ENCODE assay signal across 1 cellular context in the genomic region with DNA sequence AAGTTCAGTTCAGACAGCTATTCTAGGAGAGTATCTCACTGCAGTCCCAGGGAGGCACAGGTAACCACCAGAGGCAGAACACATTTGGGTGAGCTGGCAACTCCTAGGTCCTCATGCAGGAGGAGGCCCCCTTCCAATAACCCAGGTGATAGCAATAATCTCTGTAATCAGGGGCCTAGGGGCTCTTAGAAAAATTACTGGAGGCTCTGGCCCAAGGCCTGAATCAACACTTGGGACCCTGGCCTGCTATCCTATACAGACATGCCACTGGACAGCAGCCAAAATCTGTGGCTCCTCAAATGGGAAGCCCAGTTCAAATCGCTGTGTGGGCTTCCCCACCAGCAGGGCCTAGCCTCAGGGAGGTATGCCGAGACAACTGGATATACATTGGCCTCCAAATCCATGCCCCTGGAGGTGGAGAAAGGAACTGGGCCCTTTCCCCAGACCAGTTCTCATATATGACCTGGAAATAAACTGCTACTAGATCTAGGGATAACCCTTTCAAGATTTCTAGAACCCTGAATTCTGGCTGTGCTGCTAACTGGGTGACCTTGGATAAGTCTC.
TF ChIP-seq lines count a peak whose summit lies in the region.

No MANE protein-coding gene starts in this region.

TF ChIP-seq in endothelial cell of umbilical vein, 7 proteins besides CTCF, POLR2A, EP300 and RAD21:
- TF ChIP-seq FOS (IDR thresholded peaks at IDR 0.05; ENCODE audit: borderline replicate concordance, insufficient read depth, low read length) (no peak), GATA2 (IDR thresholded peaks at IDR 0.05; ENCODE audit: insufficient read depth, insufficient read length, low read depth, low read length) (no peak), EZH2 (IDR thresholded peaks at IDR 0.05; ENCODE audit: borderline replicate concordance, low read depth, low read length, severe bottlenecking) (no peak), JUN (IDR thresholded peaks at IDR 0.05; ENCODE audit: borderline replicate concordance, insufficient read depth, insufficient read length, low read depth) (no peak), MYC (IDR thresholded peaks at IDR 0.05; ENCODE audit: low read depth, low read length) (no peak), POLR2AphosphoS5 (IDR thresholded peaks at IDR 0.05; ENCODE audit: insufficient read depth, low read depth, low read length) (no peak)
- TF ChIP-seq, protein P1, sequence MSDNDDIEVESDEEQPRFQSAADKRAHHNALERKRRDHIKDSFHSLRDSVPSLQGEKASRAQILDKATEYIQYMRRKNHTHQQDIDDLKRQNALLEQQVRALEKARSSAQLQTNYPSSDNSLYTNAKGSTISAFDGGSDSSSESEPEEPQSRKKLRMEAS (IDR thresholded peaks at IDR 0.05; ENCODE audit: insufficient read depth, insufficient read length): no peak
